Comparison of ENCODE assay signal across 8 cellular contexts in genomic region chr7:33904680-33905388, GRCh38. TPM values are rescaled to one million over a fixed set of nuclear protein-coding genes. Genes with fewer than 3 reads are reported as not detected.
DNase-seq lines count a peak whose midpoint lies in the region; ATAC-seq and TF ChIP-seq lines count a peak whose summit lies in the region.

No MANE protein-coding gene starts in this region.

- H3K27ac Mint-ChIP-seq in activated naive CD8-positive, alpha-beta T cell treated with anti-CD3 and anti-CD28 coated beads, Interleukin-2, amount 50 U/mL, for 24 hours: no peak overlapping the region

- peaks cover 9% of the 10 kb centered on the region for H3K4me1 Mint-ChIP-seq in activated naive CD8-positive, alpha-beta T cell treated with anti-CD3 and anti-CD28 coated beads, Interleukin-2, amount 50 U/mL, for 24 hours

- no peak for TF ChIP-seq POLR2A in GM18505 (IDR thresholded peaks at IDR 0.05; ENCODE audit: borderline replicate concordance, extremely low read depth, insufficient read depth, insufficient read length)

- peak overlapping the region; percentile 77 for H3K4me3 ChIP-seq in left ventricle myocardium inferior

- H3K27ac ChIP-seq in left ventricle myocardium inferior (replicated peaks): peak overlapping the region; percentile 57

- H3K36me3 Mint-ChIP-seq in activated naive CD8-positive, alpha-beta T cell treated with anti-CD3 and anti-CD28 coated beads, Interleukin-2, amount 50 U/mL, for 24 hours (ENCODE audit: low read depth): no peaks in the 10 kb centered on the region

- DNase-seq in NCI-H524 (lab: John Stamatoyannopoulos, UW): peak; percentile 35 to 55
- DNase-seq in NCI-H524 treated with DMSO at 0.1 percent for 48 hours (lab: John Stamatoyannopoulos, UW): no peak
- DNase-seq in LHCN-M2 (ENCODE audit: low read depth): peak; percentile 70
- DNase-seq in activated naive CD8-positive, alpha-beta T cell treated with anti-CD3 and anti-CD28 coated beads, Interleukin-2, amount 50 U/mL, for 24 hours: peak; percentile 16
- DNase-seq in left ventricle myocardium inferior: peak; percentile 23
- DNase-seq in posterior cingulate gyrus: peak in 9 of 10 donors; percentile 22 to 91 (median 39)
- no peak for DNase-seq in medulla oblongata (ENCODE audit: extremely low spot score)

- peaks cover 23% of the 10 kb centered on the region for H3K4me1 ChIP-seq in left ventricle myocardium inferior

- no peaks in the 10 kb centered on the region for H3K9me3 ChIP-seq in left ventricle myocardium inferior (replicated peaks)

- H3K27me3 ChIP-seq in left ventricle myocardium inferior (ENCODE audit: low read depth): peaks cover 92% of the 10 kb centered on the region

- H3K4me3 Mint-ChIP-seq in activated naive CD8-positive, alpha-beta T cell treated with anti-CD3 and anti-CD28 coated beads, Interleukin-2, amount 50 U/mL, for 24 hours: peak overlapping the region; percentile 65

- intact Hi-C loops in left ventricle myocardium inferior (cut with micrococcal nuclease): no loop called here
- intact Hi-C loops in posterior cingulate gyrus (cut with DNase I): loop anchor here (10.0 kb wide), 1 partner anchor 660 kb away; no protein-coding TSS in a partner anchor

- peak; percentile 23 for TF ChIP-seq CTCF in left ventricle myocardium inferior (IDR thresholded peaks at IDR 0.05; ENCODE audit: borderline replicate concordance)

- peak; percentile 66 for ATAC-seq in activated naive CD8-positive, alpha-beta T cell treated with anti-CD3 and anti-CD28 coated beads, Interleukin-2, amount 50 U/mL, for 24 hours
- no peak for ATAC-seq in GM18505 (IDR thresholded peaks at IDR 0.05; ENCODE audit: unreplicated experiment)

- H3K36me3 ChIP-seq in left ventricle myocardium inferior: no peaks in the 10 kb centered on the region

- no peaks in the 10 kb centered on the region for H3K9me3 Mint-ChIP-seq in activated naive CD8-positive, alpha-beta T cell treated with anti-CD3 and anti-CD28 coated beads, Interleukin-2, amount 50 U/mL, for 24 hours

- H3K27me3 Mint-ChIP-seq in activated naive CD8-positive, alpha-beta T cell treated with anti-CD3 and anti-CD28 coated beads, Interleukin-2, amount 50 U/mL, for 24 hours: peaks cover 65% of the 10 kb centered on the region

RNA-seq across cellular contexts. Expression of gene BMPER, which starts 0.5 kb away (rescaled TPM):
- total RNA-seq in LHCN-M2 (2014; rRNA removed) (4.1 and 5.1 TPM in 2 replicates), left ventricle myocardium inferior (2.9 TPM)
- 5.7 TPM for polyA plus RNA-seq in LHCN-M2 (2012)

Comparison
In these comparisons a context has a peak if more than half of its experiments do, and no peak if none do; other contexts are left out.
1. DNase-seq: peak in NCI-H524 (2 of 2), LHCN-M2 (single experiment), activated naive CD8-positive, alpha-beta T cell treated with anti-CD3 and anti-CD28 coated beads, Interleukin-2, amount 50 U/mL, for 24 hours (single experiment), left ventricle myocardium inferior (single experiment) and posterior cingulate gyrus (9 of 10); none in NCI-H524 treated with DMSO at 0.1 percent for 48 hours (single experiment) and medulla oblongata (single experiment).